ENCODE assay signal across 8 cellular contexts in genomic region chr9:17531642-17532254, GRCh38. TPM values are rescaled to one million over a fixed set of nuclear protein-coding genes. Genes with fewer than 3 reads are reported as not detected.
DNase-seq lines count a peak whose midpoint lies in the region; ATAC-seq and TF ChIP-seq lines count a peak whose summit lies in the region.

No MANE protein-coding gene starts in this region.

- TF ChIP-seq CTCF in GM20000 (IDR thresholded peaks at IDR 0.05; ENCODE audit: extremely low read depth, missing control alignments): peak; percentile 41
- TF ChIP-seq CTCF in RWPE2 (IDR thresholded peaks at IDR 0.05; ENCODE audit: poor library complexity, severe bottlenecking): peak; percentile 87
- peak; percentile 70 to 74 (median 73) for TF ChIP-seq CTCF in esophagus muscularis mucosa (IDR thresholded peaks at IDR 0.05)
- TF ChIP-seq CTCF in parathyroid adenoma (IDR thresholded peaks at IDR 0.05): peak; percentile 47

- H3K27me3 ChIP-seq in RWPE2 (ENCODE audit: insufficient read depth, poor library complexity, severe bottlenecking) (no peaks in the 10 kb centered on the region), esophagus muscularis mucosa (no peaks in the 10 kb centered on the region), parathyroid adenoma (ENCODE audit: control insufficient read depth, insufficient read depth, low read length) (no peaks in the 10 kb centered on the region)

- H3K27ac ChIP-seq in RWPE2 (ENCODE audit: poor library complexity, severe bottlenecking) (no peak overlapping the region), esophagus muscularis mucosa (replicated peaks in 1 of 4) (no peak overlapping the region), parathyroid adenoma (no peak overlapping the region)

- no peak overlapping the region for H3K9ac ChIP-seq in parathyroid adenoma

- no peak overlapping the region for H3K4me3 ChIP-seq in RWPE2 (ENCODE audit: severe bottlenecking)
- no peak overlapping the region for H3K4me3 ChIP-seq in esophagus muscularis mucosa
- H3K4me3 ChIP-seq in parathyroid adenoma (ENCODE audit: low read depth, low read length): no peak overlapping the region

- ATAC-seq in HG03565 (IDR thresholded peaks at IDR 0.05; ENCODE audit: unreplicated experiment) (peak; percentile 80), RWPE2 (ENCODE audit: low read depth) (0 out of 3 replicates have a peak, but pooled peaks have one; percentile 42)

- H3K36me3 ChIP-seq in RWPE2 (ENCODE audit: low read depth) (no peaks in the 10 kb centered on the region), esophagus muscularis mucosa (no peaks in the 10 kb centered on the region), parathyroid adenoma (ENCODE audit: control insufficient read depth, insufficient read depth, low read length) (no peaks in the 10 kb centered on the region)

- no peak overlapping the region for H3K4me2 ChIP-seq in parathyroid adenoma (ENCODE audit: low read length)

- no peak for TF ChIP-seq EP300 in esophagus muscularis mucosa (IDR thresholded peaks at IDR 0.05)

- H3K4me1 ChIP-seq in RWPE2 (ENCODE audit: insufficient read depth, poor library complexity, severe bottlenecking) (no peaks in the 10 kb centered on the region), esophagus muscularis mucosa (no peaks in the 10 kb centered on the region), parathyroid adenoma (no peaks in the 10 kb centered on the region)

- H3K79me2 ChIP-seq in parathyroid adenoma: no peaks in the 10 kb centered on the region

- no peak overlapping the region for H2AFZ ChIP-seq in parathyroid adenoma

- DNase-seq in NK-92 treated with Interleukin-12 subunit alpha and Interleukin-12 subunit beta, amount 100 ng/mL, for 24 hours (lab: John Stamatoyannopoulos, UW): peak; percentile 1
- DNase-seq in NK-92 (lab: John Stamatoyannopoulos, UW; ENCODE audit: unreplicated experiment) (no peak), GM20000 (ENCODE audit: low spot score) (peak; percentile 45), RWPE2 (ENCODE audit: low spot score) (no peak), esophagus muscularis mucosa (ENCODE audit: extremely low spot score) (peak; percentile 75)
- no peak for DNase-seq in stimulated activated naive CD4-positive, alpha-beta T cell (lab: John Stamatoyannopoulos, UW)

- intact Hi-C loops in esophagus muscularis mucosa (cut with DNase I): loop anchor here (2.0 to 5.0 kb wide), 3 partner anchors 271 to 1496 kb away; no protein-coding TSS in a partner anchor

- no peak for TF ChIP-seq POLR2A in esophagus muscularis mucosa (IDR thresholded peaks at IDR 0.05; ENCODE audit: low read depth)

- no peaks in the 10 kb centered on the region for H3K9me3 ChIP-seq in RWPE2 (ENCODE audit: severe bottlenecking)
- H3K9me3 ChIP-seq in esophagus muscularis mucosa: no peaks in the 10 kb centered on the region
- no peaks in the 10 kb centered on the region for H3K9me3 ChIP-seq in parathyroid adenoma (ENCODE audit: control insufficient read depth, low read length)

- WGBS in esophagus muscularis mucosa: 50% methylated on average over 10 of the region's 10 CpGs

RNA-seq across cellular contexts. Expression of gene SH3GL2, which starts 47.1 kb away (rescaled TPM):
- 1 to 10 TPM; 3.3 to 6.7 (median 5.2) TPM for total RNA-seq in esophagus muscularis mucosa

Comparison
In these comparisons a context has a peak if more than half of its experiments do, and no peak if none do; other contexts are left out.
1. DNase-seq: peak in NK-92 treated with Interleukin-12 subunit alpha and Interleukin-12 subunit beta, amount 100 ng/mL, for 24 hours (single experiment), GM20000 (single experiment) and esophagus muscularis mucosa (single experiment); none in NK-92 (single experiment), RWPE2 (single experiment) and stimulated activated naive CD4-positive, alpha-beta T cell (0 of 6).
2. Peak in every context shown above with its lines, with median percentiles within 50 percentile points of each other: CTCF ChIP-seq.